Comparison of ENCODE assay signal across 3 cellular contexts in genomic region chr19:3659746-3660112, GRCh38. TPM values are rescaled to one million over a fixed set of nuclear protein-coding genes. Genes with fewer than 3 reads are reported as not detected.
"Had no signal": no experiment of that assay in that cellular context is flagged by ENCODE, and none has a peak within 500 bp of the region (broad histone marks: within the 10 kb centered on the region; RNA-seq: fewer than 3 reads in every experiment).

No MANE protein-coding gene starts in this region.

- DNase-seq: GDM1, GF-D8 had no signal

- H3K4me3 ChIP-seq: GM12878 had no signal

- ATAC-seq: GM12878 had no signal

RNA-seq across cellular contexts. Expression of gene TBXA2R, which starts 53.1 kb away (rescaled TPM):
- total RNA-seq: GM12878 had no signal
